ENCODE assay signal across 20 cellular contexts in genomic region chr5:50792845-50793244, GRCh38.
DNase-seq lines count a peak whose midpoint lies in the region; ATAC-seq, FAIRE-seq and TF ChIP-seq lines count a peak whose summit lies in the region.
"Had no signal": no experiment of that assay in that cellular context is flagged by ENCODE, and none has a peak within 500 bp of the region (broad histone marks: within the 10 kb centered on the region; RNA-seq: fewer than 3 reads in every experiment).

No MANE protein-coding gene starts in this region.

- CTCF ChIA-PET in H1 (lab: Charles Lee; ENCODE audit: partially characterized antibody), result no interaction called here

- H3K79me2 ChIP-seq in GM23338 (replicated peaks; ENCODE audit: insufficient read depth), result no peaks in the 10 kb centered on the region
- H3K79me2 ChIP-seq in H1 (ENCODE audit: control insufficient read depth in 1 of 2, insufficient read depth in 2 of 2, low read length in 2 of 2), result no peaks in the 10 kb centered on the region

- H2AFZ ChIP-seq in GM23338 (no peak overlapping the region), H1 (ENCODE audit: low read length) (no peak overlapping the region)

- no peak overlapping the region for H2BK5ac ChIP-seq in H1 (ENCODE audit: low read depth, low read length)

- no peak overlapping the region for H3K56ac ChIP-seq in H1 (replicated peaks; ENCODE audit: insufficient read length, low read depth, low read length)

- no peak for TF ChIP-seq RAD21 in H1 (IDR thresholded peaks at IDR 0.05 in 1 of 2, conservative IDR thresholded peaks at IDR 0.05 in 1 of 2; ENCODE audit: low read depth in 2 of 2, low read length in 2 of 2)

- H3K36me3 ChIP-seq in GM23338 (ENCODE audit: insufficient read depth) (no peaks in the 10 kb centered on the region; the same call in 1 of the 2 replicates), H1 (ENCODE audit: control insufficient read depth in 2 of 4, insufficient read depth in 4 of 4, low read length in 3 of 4) (peaks cover 0 to 13% (median 7%) of the 10 kb centered on the region in 4 experiments; a peak in 6 of 8 replicates)

- H3K9me3 Mint-ChIP-seq in activated T-cell treated with anti-CD3 and anti-CD28 coated beads, Interleukin-2, amount 50 U/mL, for 24 hours, result no peaks in the 10 kb centered on the region
- no peaks in the 10 kb centered on the region for H3K9me3 Mint-ChIP-seq in GM23338
- H3K9me3 Mint-ChIP-seq: CD4-positive, alpha-beta memory T cell had no signal

- no peaks in the 10 kb centered on the region for H3K4me1 ChIP-seq in GM23338 (ENCODE audit: insufficient read depth)
- no peaks in the 10 kb centered on the region for H3K4me1 ChIP-seq in H1 (replicated peaks in 1 of 4; ENCODE audit: control insufficient read depth in 3 of 4, insufficient read depth in 4 of 4, low read length in 3 of 4)

- H2BK12ac ChIP-seq in H1 (ENCODE audit: low read depth, low read length), result no peak overlapping the region

- H4K91ac ChIP-seq in H1 (replicated peaks; ENCODE audit: insufficient read length, low read length), result no peak overlapping the region

- no peaks in the 10 kb centered on the region for H3K27me3 Mint-ChIP-seq in activated T-cell treated with anti-CD3 and anti-CD28 coated beads, Interleukin-2, amount 50 U/mL, for 24 hours
- no peaks in the 10 kb centered on the region for H3K27me3 Mint-ChIP-seq in GM23338 (ENCODE audit: insufficient read depth, low read depth, poor library complexity)
- H3K27me3 Mint-ChIP-seq: CD4-positive, alpha-beta memory T cell had no signal

- H3K9me2 ChIP-seq in GM23338 (ENCODE audit: insufficient read depth), result no peaks in the 10 kb centered on the region

- no peak overlapping the region for H3K4me2 ChIP-seq in GM23338
- no peak overlapping the region for H3K4me2 ChIP-seq in H1 (ENCODE audit: insufficient read depth in 1 of 2, low read depth in 2 of 2, low read length in 2 of 2)

- no peak overlapping the region for H2AK5ac ChIP-seq in H1 (ENCODE audit: low read depth, low read length)

- H3K79me1 ChIP-seq in H1 (ENCODE audit: low read depth, low read length), result no peaks in the 10 kb centered on the region

- no peak overlapping the region for H2BK20ac ChIP-seq in H1 (ENCODE audit: low read length)

- peak overlapping the region; percentile 14 for H3K27ac Mint-ChIP-seq in activated T-cell treated with anti-CD3 and anti-CD28 coated beads, Interleukin-2, amount 50 U/mL, for 24 hours
- H3K27ac Mint-ChIP-seq in GM23338, result no peak overlapping the region

- TF ChIP-seq POLR2A in H1 (IDR thresholded peaks at IDR 0.05; ENCODE audit: control extremely low read depth in 1 of 2, low read depth in 2 of 2, low read length in 2 of 2), result no peak

- H3K23ac ChIP-seq in H1 (ENCODE audit: insufficient read length), result no peak overlapping the region

- H4K20me1 ChIP-seq in GM23338 (replicated peaks; ENCODE audit: insufficient read depth) (no peaks in the 10 kb centered on the region), H1 (replicated peaks in 1 of 2; ENCODE audit: control insufficient read depth in 1 of 2, insufficient read depth in 2 of 2, low read length in 2 of 2) (no peaks in the 10 kb centered on the region)

- 93% methylated on average over 5 of the region's 5 CpGs; no CpG with 5 or more reads in 1 of the 2 experiments for WGBS in H1 (ENCODE audit: extremely low coverage in 1 of 2, insufficient coverage in 1 of 2, insufficient read length in 1 of 2, insufficient replicate concordance in 2 of 2, low coverage in 1 of 2, low lambda C conversion rate in 2 of 2, missing lambda C conversion rate in 1 of 2), 2 experiments

- H3K9me3 ChIP-seq in H1 (ENCODE audit: insufficient read depth in 2 of 2, low read depth in 1 of 2, low read length in 1 of 2), result no peaks in the 10 kb centered on the region

- no peak for TF ChIP-seq EP300 in H1 (IDR thresholded peaks at IDR 0.05; ENCODE audit: borderline replicate concordance in 1 of 2, low read depth in 2 of 2, low read length in 2 of 2)

- H3K4me3 Mint-ChIP-seq in activated T-cell treated with anti-CD3 and anti-CD28 coated beads, Interleukin-2, amount 50 U/mL, for 24 hours, result no peak overlapping the region
- H3K4me3 Mint-ChIP-seq in GM23338, result no peak overlapping the region
- H3K4me3 Mint-ChIP-seq: CD4-positive, alpha-beta memory T cell had no signal

- H3K9ac ChIP-seq in H1 (replicated peaks in 1 of 4; ENCODE audit: extremely low read depth in 1 of 4, low read depth in 3 of 4, low read length in 3 of 4), result no peak overlapping the region

- no peaks in the 10 kb centered on the region for H3K4me1 Mint-ChIP-seq in activated T-cell treated with anti-CD3 and anti-CD28 coated beads, Interleukin-2, amount 50 U/mL, for 24 hours (ENCODE audit: low read depth)
- no peaks in the 10 kb centered on the region for H3K4me1 Mint-ChIP-seq in GM23338

- no peak overlapping the region for H3K18ac ChIP-seq in H1 (ENCODE audit: extremely low read depth, low read length)

- peaks cover 79% of the 10 kb centered on the region for H3K36me3 Mint-ChIP-seq in activated T-cell treated with anti-CD3 and anti-CD28 coated beads, Interleukin-2, amount 50 U/mL, for 24 hours (ENCODE audit: low read depth)
- H3K36me3 Mint-ChIP-seq in GM23338 (ENCODE audit: low read depth), result peaks cover 21% of the 10 kb centered on the region; the same call in 2 of the 3 replicates

- H2BK120ac ChIP-seq in H1 (replicated peaks; ENCODE audit: low read depth, low read length), result no peak overlapping the region

- no peak overlapping the region for H3K14ac ChIP-seq in H1 (ENCODE audit: insufficient read length)

- H3K23me2 ChIP-seq in H1 (ENCODE audit: low read depth, low read length), result no peaks in the 10 kb centered on the region

- no peaks in the 10 kb centered on the region for H3F3A ChIP-seq in GM23338 (replicated peaks; ENCODE audit: low read depth)

- no peak overlapping the region for H4K5ac ChIP-seq in H1 (ENCODE audit: insufficient read length, low read depth, low read length)

- no peak for FAIRE-seq in H1 (lab: Jason Lieb, UNC)
- FAIRE-seq: GM12892 had no signal

- TF ChIP-seq CTCF in GM23338 (conservative IDR thresholded peaks at IDR 0.05; ENCODE audit: low read depth in 2 of 2), result no peak
- TF ChIP-seq CTCF in H1 (IDR thresholded peaks at IDR 0.05; ENCODE audit: control extremely low read depth in 1 of 3, insufficient read depth in 1 of 3, low read depth in 1 of 3, low read length in 3 of 3), result no peak

- H3K27me3 ChIP-seq in GM23338 (ENCODE audit: insufficient read depth), result no peaks in the 10 kb centered on the region
- H3K27me3 ChIP-seq in H1 (replicated peaks in 1 of 4; ENCODE audit: control insufficient read depth in 3 of 4, extremely low read depth in 1 of 4, insufficient read depth in 3 of 4, low read length in 3 of 4), result no peaks in the 10 kb centered on the region

- H3K4me3 ChIP-seq in GM23338, result no peak overlapping the region
- H3K4me3 ChIP-seq in H1 (ENCODE audit: extremely low read depth in 1 of 4, insufficient read depth in 2 of 4, low read depth in 3 of 4, low read length in 4 of 4), result no peak overlapping the region

- H2BK15ac ChIP-seq in H1 (ENCODE audit: low read length), result no peak overlapping the region

- POLR2A ChIA-PET in H1 (lab: Charles Lee; ENCODE audit: partially characterized antibody), result no interaction called here

- no peak overlapping the region for H3K4ac ChIP-seq in H1 (replicated peaks; ENCODE audit: insufficient read length, low read depth, low read length)

- no peak for DNase-seq in activated T-cell treated with anti-CD3 and anti-CD28 coated beads, Interleukin-2, amount 50 U/mL, for 24 hours
- DNase-seq in activated T-cell treated with anti-CD3 and anti-CD28 coated beads, Interleukin-2, amount 50 U/mL, for 48 hours, result no peak
- DNase-seq in GM23338 (ENCODE audit: low spot score) (no peak), NAMALWA (ENCODE audit: low spot score) (peak; percentile 13), H1 (ENCODE audit: low read depth in 1 of 2, low spot score in 2 of 2) (no peak), iPS-NIHi11 (ENCODE audit: low spot score) (no peak)
- DNase-seq: 8988T; C1 segment of cervical spinal cord; Calu3; CD4-positive, alpha-beta memory T cell; COR-L47; DMS53; DMS79 treated with DMSO at 0.1 percent for 48 hours; GF-D8; GOT3; H7; HCEC 1CT had no signal

- H4K8ac ChIP-seq in H1 (ENCODE audit: extremely low read depth, insufficient read depth, low read length), result no peak overlapping the region

- H3K27ac ChIP-seq in GM23338 (ENCODE audit: low read depth) (0 out of 2 replicates have a peak overlapping the region, but pooled peaks have one; percentile 6), H1 (ENCODE audit: low read depth, low read length) (no peak overlapping the region)

- ATAC-seq in GM23338, result no peak
- ATAC-seq in HG02884 (IDR thresholded peaks at IDR 0.05; ENCODE audit: unreplicated experiment), result no peak
- ATAC-seq in GM19351 (IDR thresholded peaks at IDR 0.05; ENCODE audit: unreplicated experiment), result no peak

TF ChIP-seq in GM23338, 12 proteins besides CTCF, POLR2A, EP300 and RAD21:
- TF ChIP-seq ZNF114 (CRISPR knock-in tag; IDR thresholded peaks at IDR 0.05), result no peak
- TF ChIP-seq EZH2 (IDR thresholded peaks at IDR 0.05; ENCODE audit: low read depth, unreplicated experiment), result no peak
- no peak for TF ChIP-seq CREB1 (CRISPR knock-in tag; IDR thresholded peaks at IDR 0.05; ENCODE audit: low read depth)
- TF ChIP-seq, protein P1, sequence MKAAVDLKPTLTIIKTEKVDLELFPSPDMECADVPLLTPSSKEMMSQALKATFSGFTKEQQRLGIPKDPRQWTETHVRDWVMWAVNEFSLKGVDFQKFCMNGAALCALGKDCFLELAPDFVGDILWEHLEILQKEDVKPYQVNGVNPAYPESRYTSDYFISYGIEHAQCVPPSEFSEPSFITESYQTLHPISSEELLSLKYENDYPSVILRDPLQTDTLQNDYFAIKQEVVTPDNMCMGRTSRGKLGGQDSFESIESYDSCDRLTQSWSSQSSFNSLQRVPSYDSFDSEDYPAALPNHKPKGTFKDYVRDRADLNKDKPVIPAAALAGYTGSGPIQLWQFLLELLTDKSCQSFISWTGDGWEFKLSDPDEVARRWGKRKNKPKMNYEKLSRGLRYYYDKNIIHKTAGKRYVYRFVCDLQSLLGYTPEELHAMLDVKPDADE (IDR thresholded peaks at IDR 0.05), result no peak
TF ChIP-seq in GM23338: peak in this region for 0.

TF ChIP-seq in H1, 55 proteins besides CTCF, POLR2A, EP300 and RAD21:
- TF ChIP-seq CBX5 (IDR thresholded peaks at IDR 0.05; ENCODE audit: low read depth, low read length), result no peak
- no peak for TF ChIP-seq POU5F1 (IDR thresholded peaks at IDR 0.05; ENCODE audit: low read depth, low read length)
- TF ChIP-seq CEBPB (IDR thresholded peaks at IDR 0.05; ENCODE audit: low read depth, low read length), result no peak
- TF ChIP-seq TEAD4 (IDR thresholded peaks at IDR 0.05; ENCODE audit: low read depth, low read length), result no peak
- TF ChIP-seq RBBP5 (IDR thresholded peaks at IDR 0.05; ENCODE audit: borderline replicate concordance, low read depth, low read length), result no peak
- TF ChIP-seq EGR1 (IDR thresholded peaks at IDR 0.05; ENCODE audit: borderline replicate concordance, low read depth, low read length), result no peak
- peak; percentile 69; the same call in 1 of the 2 replicates for TF ChIP-seq RFX5 (IDR thresholded peaks at IDR 0.05; ENCODE audit: borderline replicate concordance, low read depth, low read length)
